ENCODE assay signal across 8 cellular contexts in genomic region chr19:47106819-47107200, GRCh38. TPM values are rescaled to one million over a fixed set of nuclear protein-coding genes. Genes with fewer than 3 reads are reported as not detected.
DNase-seq lines count a peak whose midpoint lies in the region; ATAC-seq and TF ChIP-seq lines count a peak whose summit lies in the region.

No MANE protein-coding gene starts in this region.

- TF ChIP-seq EP300 in tibial nerve (IDR thresholded peaks at IDR 0.05) = no peak

- H3K36me3 Mint-ChIP-seq in activated CD4-positive, alpha-beta T cell treated with anti-CD3 and anti-CD28 coated beads, Interleukin-2, amount 10 ng/mL, durations not matched to agents 7 days and 5 days (ENCODE audit: low read depth) = peaks cover 55% of the 10 kb centered on the region
- H3K36me3 Mint-ChIP-seq in brain (peaks cover 21% of the 10 kb centered on the region), memory B cell (peaks cover 18% of the 10 kb centered on the region)

- peaks cover 68% of the 10 kb centered on the region for H3K4me1 Mint-ChIP-seq in activated CD4-positive, alpha-beta T cell treated with anti-CD3 and anti-CD28 coated beads, Interleukin-2, amount 10 ng/mL, durations not matched to agents 7 days and 5 days
- H3K4me1 Mint-ChIP-seq in brain (peaks cover 84% of the 10 kb centered on the region), memory B cell (peaks cover 44% of the 10 kb centered on the region)

- peak overlapping the region; percentile 100 for H3K27ac ChIP-seq in tibial nerve

- H3K4me1 ChIP-seq in tibial nerve = peaks cover 0 to 87% (median 61%) of the 10 kb centered on the region in 4 donors

- POLR2A ChIA-PET in activated CD4-positive, alpha-beta T cell treated with anti-CD3 and anti-CD28 coated beads, Interleukin-2, amount 10 ng/mL, durations not matched to agents 7 days and 5 days (lab: Charles Lee) = interaction anchor here (1.1 kb wide), 1 partner anchor 13 kb away, joined by 3 read pairs; no protein-coding TSS in a partner anchor

- no peak overlapping the region for H3K4me3 ChIP-seq in tibial nerve

- no peaks in the 10 kb centered on the region for H3K27me3 ChIP-seq in tibial nerve

- no peaks in the 10 kb centered on the region for H3K9me3 ChIP-seq in tibial nerve

- ATAC-seq in memory B cell (ENCODE audit: low read depth) = no peak

- WGBS in tibial nerve, 2 donors = 22 to 24% methylated on average over 2 of the region's 2 CpGs

- DNase-seq in activated CD4-positive, alpha-beta T cell treated with anti-CD3 and anti-CD28 coated beads, Interleukin-2, amount 10 ng/mL, durations not matched to agents 7 days and 5 days = no peak
- no peak for DNase-seq in activated CD4-positive, alpha-beta T cell treated with anti-CD3 and anti-CD28 coated beads, Interleukin-2, amount 50 U/mL, for 48 hours
- DNase-seq in memory B cell (ENCODE audit: low spot score in 2 of 2) = no peak
- DNase-seq in tibial nerve (ENCODE audit: low spot score in 2 of 2) = no peak
- no peak for DNase-seq in NCI-H128 (lab: John Stamatoyannopoulos, UW; ENCODE audit: unreplicated experiment)
- DNase-seq in NCI-H1930 (lab: John Stamatoyannopoulos, UW) = no peak
- DNase-seq in Kasumi-1 (lab: John Stamatoyannopoulos, UW) = no peak

- H3K36me3 ChIP-seq in tibial nerve = no peaks in the 10 kb centered on the region

- peak overlapping the region; percentile 93 for H3K4me3 Mint-ChIP-seq in activated CD4-positive, alpha-beta T cell treated with anti-CD3 and anti-CD28 coated beads, Interleukin-2, amount 10 ng/mL, durations not matched to agents 7 days and 5 days
- H3K4me3 Mint-ChIP-seq in brain (peak overlapping the region in 4 of 5 experiments; percentile 32 to 98 (median 95)), memory B cell (no peak overlapping the region)

- TF ChIP-seq CTCF in brain (conservative IDR thresholded peaks at IDR 0.05) = no peak
- no peak for TF ChIP-seq CTCF in tibial nerve (IDR thresholded peaks at IDR 0.05)

- no peaks in the 10 kb centered on the region for H3K27me3 Mint-ChIP-seq in activated CD4-positive, alpha-beta T cell treated with anti-CD3 and anti-CD28 coated beads, Interleukin-2, amount 10 ng/mL, durations not matched to agents 7 days and 5 days
- H3K27me3 Mint-ChIP-seq in brain (peaks cover 7% of the 10 kb centered on the region), memory B cell (no peaks in the 10 kb centered on the region)

- CTCF ChIA-PET in activated CD4-positive, alpha-beta T cell treated with anti-CD3 and anti-CD28 coated beads, Interleukin-2, amount 10 ng/mL, durations not matched to agents 7 days and 5 days (lab: Charles Lee) = interaction anchor here (1.3 to 2.9 kb wide), 3 partner anchors 12 to 23 kb away, joined by 3 to 20 read pairs (median 8); no protein-coding TSS in a partner anchor

- no peak for TF ChIP-seq POLR2A in tibial nerve (IDR thresholded peaks at IDR 0.05)

- H3K27ac Mint-ChIP-seq in activated CD4-positive, alpha-beta T cell treated with anti-CD3 and anti-CD28 coated beads, Interleukin-2, amount 10 ng/mL, durations not matched to agents 7 days and 5 days = peak overlapping the region; percentile 100
- H3K27ac Mint-ChIP-seq in brain (peak overlapping the region; percentile 62 to 100 (median 99)), memory B cell (peak overlapping the region; percentile 99)

- H3K9me3 Mint-ChIP-seq in activated CD4-positive, alpha-beta T cell treated with anti-CD3 and anti-CD28 coated beads, Interleukin-2, amount 10 ng/mL, durations not matched to agents 7 days and 5 days = no peaks in the 10 kb centered on the region
- H3K9me3 Mint-ChIP-seq in brain (no peaks in the 10 kb centered on the region), memory B cell (no peaks in the 10 kb centered on the region)

RNA-seq across cellular contexts. Expression of gene ZC3H4, which starts 6.8 kb away (rescaled TPM):
- total RNA-seq in activated CD4-positive, alpha-beta T cell treated with anti-CD3 and anti-CD28 coated beads, Interleukin-2, amount 10 ng/mL, durations not matched to agents 7 days and 5 days = 100 to 1,000 TPM in 1 of 2 experiments, 10 to 100 TPM in 1; 99.5 to 115 TPM
- 16.6 TPM for polyA plus RNA-seq in brain (ENCODE audit: insufficient read depth, low read depth, low replicate concordance)
- total RNA-seq in tibial nerve = 10 to 100 TPM; 25.5 to 40.4 (median 34.2) TPM

RNA-seq across cellular contexts. Expression of gene SAE1, which starts 23.8 kb away (rescaled TPM):
- 100 to 1,000 TPM; 162 to 168 TPM for total RNA-seq in activated CD4-positive, alpha-beta T cell treated with anti-CD3 and anti-CD28 coated beads, Interleukin-2, amount 10 ng/mL, durations not matched to agents 7 days and 5 days
- polyA plus RNA-seq in brain (ENCODE audit: insufficient read depth, low read depth, low replicate concordance) = 169 TPM
- total RNA-seq in tibial nerve = 10 to 100 TPM; 37.9 to 66.9 (median 50.8) TPM

RNA-seq across cellular contexts. Expression of gene TMEM160, which starts 58.4 kb away (rescaled TPM):
- 10 to 100 TPM; 41.6 to 56.6 TPM for total RNA-seq in activated CD4-positive, alpha-beta T cell treated with anti-CD3 and anti-CD28 coated beads, Interleukin-2, amount 10 ng/mL, durations not matched to agents 7 days and 5 days
- polyA plus RNA-seq in brain (ENCODE audit: insufficient read depth, low read depth, low replicate concordance) = 53.6 TPM
- total RNA-seq in tibial nerve = 10 to 100 TPM; 37.5 to 78.5 (median 66.8) TPM
